Comparison of ENCODE assay signal across 30 cellular contexts in genomic region chr5:94276056-94276455, GRCh38.
"Had no signal": no experiment of that assay in that cellular context is flagged by ENCODE, and none has a peak within 500 bp of the region (broad histone marks: within the 10 kb centered on the region; RNA-seq: fewer than 3 reads in every experiment).

No MANE protein-coding gene starts in this region.

- DNase-seq: activated CD4-positive, alpha-beta T cell treated with anti-CD3 and anti-CD28 coated beads for 36 hours; activated CD4-positive, CD25-positive, alpha-beta regulatory T cell; activated CD8-positive, alpha-beta memory T cell treated with anti-CD3 and anti-CD28 coated beads, Interleukin-2, amount 10 ng/mL, durations not matched to agents 7 days and 5 days; activated CD8-positive, alpha-beta T cell treated with anti-CD3 and anti-CD28 coated beads, Interleukin-2, amount 10 ng/mL, durations not matched to agents 7 days and 5 days; activated effector memory CD4-positive, alpha-beta T cell treated with Interleukin-2 at 50 U/mL for 16 hours; activated naive CD4-positive, alpha-beta T cell treated with Interleukin-2 at 50 U/mL for 16 hours; activated T-cell treated with anti-CD3 and anti-CD28 coated beads for 4 hours; activated T-cell treated with anti-CD3 and anti-CD28 coated beads, Interleukin-2, amount 50 U/mL, for 72 hours; dorsolateral prefrontal cortex; effector memory CD4-positive, alpha-beta T cell; erythroblast; hippocampal formation; left cardiac atrium; naive B cell; nephron progenitor cell; ovary; stimulated activated CD4-positive, alpha-beta T cell treated with anti-CD3 and anti-CD28 coated beads, Interleukin-15, amount 100 ng/mL, for 24 hours; stimulated activated CD4-positive, alpha-beta T cell treated with anti-CD3 and anti-CD28 coated beads, Interleukin-2, amount 100 ng/mL, for 24 hours; stimulated activated naive CD4-positive, alpha-beta T cell treated with Interleukin-2 at 50 U/mL for 16 hours; T-cell had no signal

- H3K4me3 Mint-ChIP-seq: activated CD4-positive, alpha-beta T cell treated with anti-CD3 and anti-CD28 coated beads for 36 hours; activated CD8-positive, alpha-beta memory T cell treated with anti-CD3 and anti-CD28 coated beads, Interleukin-2, amount 10 ng/mL, durations not matched to agents 7 days and 5 days; activated CD8-positive, alpha-beta T cell treated with anti-CD3 and anti-CD28 coated beads, Interleukin-2, amount 10 ng/mL, durations not matched to agents 7 days and 5 days; activated naive CD8-positive, alpha-beta T cell; activated T-cell treated with anti-CD3 and anti-CD28 coated beads, Interleukin-2, amount 50 U/mL, for 72 hours; brain; mesothelial cell of epicardium; naive B cell; nephron progenitor cell; T-cell had no signal

- H3K9me3 Mint-ChIP-seq: activated T-cell treated with anti-CD3 and anti-CD28 coated beads, Interleukin-2, amount 50 U/mL, for 72 hours; T-cell had no signal

- H3K27ac ChIP-seq: adrenal gland, ascending aorta, coronary artery, dorsolateral prefrontal cortex, gastroesophageal sphincter, neutrophil, ovary, tibial nerve had no signal

- H3K4me3 ChIP-seq: adrenal gland, ascending aorta, coronary artery, dorsolateral prefrontal cortex, gastroesophageal sphincter, ovary, tibial nerve had no signal

- H3K27me3 Mint-ChIP-seq: activated CD4-positive, alpha-beta T cell treated with anti-CD3 and anti-CD28 coated beads for 36 hours; activated CD8-positive, alpha-beta memory T cell treated with anti-CD3 and anti-CD28 coated beads, Interleukin-2, amount 10 ng/mL, durations not matched to agents 7 days and 5 days; activated naive CD8-positive, alpha-beta T cell; brain; naive B cell; T-cell had no signal

- H3K4me1 Mint-ChIP-seq: activated CD4-positive, alpha-beta T cell treated with anti-CD3 and anti-CD28 coated beads for 36 hours; activated CD8-positive, alpha-beta memory T cell treated with anti-CD3 and anti-CD28 coated beads, Interleukin-2, amount 10 ng/mL, durations not matched to agents 7 days and 5 days; brain; mesothelial cell of epicardium; naive B cell; nephron progenitor cell; T-cell had no signal

- H3K4me1 ChIP-seq: adrenal gland, ascending aorta, gastroesophageal sphincter, tibial nerve had no signal

- H3K36me3 ChIP-seq: adrenal gland, ascending aorta, gastroesophageal sphincter, neutrophil, ovary, tibial nerve had no signal

- H3K27ac Mint-ChIP-seq: activated CD4-positive, alpha-beta T cell treated with anti-CD3 and anti-CD28 coated beads for 36 hours; activated CD8-positive, alpha-beta memory T cell treated with anti-CD3 and anti-CD28 coated beads, Interleukin-2, amount 10 ng/mL, durations not matched to agents 7 days and 5 days; activated CD8-positive, alpha-beta T cell treated with anti-CD3 and anti-CD28 coated beads, Interleukin-2, amount 10 ng/mL, durations not matched to agents 7 days and 5 days; activated naive CD8-positive, alpha-beta T cell; activated T-cell treated with anti-CD3 and anti-CD28 coated beads, Interleukin-2, amount 50 U/mL, for 72 hours; brain; mesothelial cell of epicardium; naive B cell; nephron progenitor cell; progenitor cell of endocrine pancreas; T-cell had no signal

- H3K36me3 Mint-ChIP-seq: brain, mesothelial cell of epicardium, naive B cell, T-cell had no signal

- H3K9me3 ChIP-seq: adrenal gland, ascending aorta, gastroesophageal sphincter, neutrophil, ovary had no signal

- ATAC-seq: activated CD4-positive, alpha-beta T cell treated with anti-CD3 and anti-CD28 coated beads for 36 hours; activated CD8-positive, alpha-beta memory T cell treated with anti-CD3 and anti-CD28 coated beads, Interleukin-2, amount 10 ng/mL, durations not matched to agents 7 days and 5 days; activated CD8-positive, alpha-beta T cell treated with anti-CD3 and anti-CD28 coated beads, Interleukin-2, amount 10 ng/mL, durations not matched to agents 7 days and 5 days; activated T-cell treated with anti-CD3 and anti-CD28 coated beads, Interleukin-2, amount 50 U/mL, for 72 hours; gastroesophageal sphincter; T-cell had no signal

- H3K27me3 ChIP-seq: adrenal gland, ascending aorta, dorsolateral prefrontal cortex, gastroesophageal sphincter, neutrophil, ovary, tibial nerve had no signal
